Comparison of ENCODE assay signal across 2 cellular contexts in the genomic region with DNA sequence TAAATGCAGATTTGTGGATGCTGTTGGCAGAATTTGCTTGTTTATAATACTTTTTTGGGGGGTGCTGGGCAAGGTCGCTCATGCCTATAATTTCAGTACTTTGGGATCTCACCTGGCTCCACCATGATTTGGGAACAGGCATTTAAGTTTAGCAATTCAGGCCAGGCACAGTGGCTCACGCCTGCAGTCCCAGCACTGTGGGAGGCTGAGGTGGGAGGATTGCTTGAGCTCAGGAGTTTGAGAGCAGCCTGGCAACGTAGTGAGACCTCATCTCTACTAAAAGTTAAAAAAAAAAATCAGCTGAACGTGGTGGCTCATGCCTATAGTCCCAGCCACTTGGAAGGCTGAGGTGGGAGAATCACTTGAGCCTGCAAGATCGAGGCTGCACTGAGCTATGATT.
TF ChIP-seq lines count a peak whose summit lies in the region.

No MANE protein-coding gene starts in this region.

TF ChIP-seq in SK-N-SH, 30 proteins besides CTCF, POLR2A, EP300 and RAD21 (continued from another document):
- TF ChIP-seq, protein P1, sequence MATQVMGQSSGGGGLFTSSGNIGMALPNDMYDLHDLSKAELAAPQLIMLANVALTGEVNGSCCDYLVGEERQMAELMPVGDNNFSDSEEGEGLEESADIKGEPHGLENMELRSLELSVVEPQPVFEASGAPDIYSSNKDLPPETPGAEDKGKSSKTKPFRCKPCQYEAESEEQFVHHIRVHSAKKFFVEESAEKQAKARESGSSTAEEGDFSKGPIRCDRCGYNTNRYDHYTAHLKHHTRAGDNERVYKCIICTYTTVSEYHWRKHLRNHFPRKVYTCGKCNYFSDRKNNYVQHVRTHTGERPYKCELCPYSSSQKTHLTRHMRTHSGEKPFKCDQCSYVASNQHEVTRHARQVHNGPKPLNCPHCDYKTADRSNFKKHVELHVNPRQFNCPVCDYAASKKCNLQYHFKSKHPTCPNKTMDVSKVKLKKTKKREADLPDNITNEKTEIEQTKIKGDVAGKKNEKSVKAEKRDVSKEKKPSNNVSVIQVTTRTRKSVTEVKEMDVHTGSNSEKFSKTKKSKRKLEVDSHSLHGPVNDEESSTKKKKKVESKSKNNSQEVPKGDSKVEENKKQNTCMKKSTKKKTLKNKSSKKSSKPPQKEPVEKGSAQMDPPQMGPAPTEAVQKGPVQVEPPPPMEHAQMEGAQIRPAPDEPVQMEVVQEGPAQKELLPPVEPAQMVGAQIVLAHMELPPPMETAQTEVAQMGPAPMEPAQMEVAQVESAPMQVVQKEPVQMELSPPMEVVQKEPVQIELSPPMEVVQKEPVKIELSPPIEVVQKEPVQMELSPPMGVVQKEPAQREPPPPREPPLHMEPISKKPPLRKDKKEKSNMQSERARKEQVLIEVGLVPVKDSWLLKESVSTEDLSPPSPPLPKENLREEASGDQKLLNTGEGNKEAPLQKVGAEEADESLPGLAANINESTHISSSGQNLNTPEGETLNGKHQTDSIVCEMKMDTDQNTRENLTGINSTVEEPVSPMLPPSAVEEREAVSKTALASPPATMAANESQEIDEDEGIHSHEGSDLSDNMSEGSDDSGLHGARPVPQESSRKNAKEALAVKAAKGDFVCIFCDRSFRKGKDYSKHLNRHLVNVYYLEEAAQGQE (IDR thresholded peaks at IDR 0.05; ENCODE audit: low read depth, low read length), result no peak
- no peak for TF ChIP-seq FOXM1 (IDR thresholded peaks at IDR 0.05; ENCODE audit: low read depth)
- TF ChIP-seq NFIC (IDR thresholded peaks at IDR 0.05; ENCODE audit: borderline replicate concordance), result no peak
TF ChIP-seq in SK-N-SH: peak in this region for 0.

TF ChIP-seq in GM23338, 12 proteins besides CTCF, POLR2A, EP300 and RAD21 (continued from another document):
- TF ChIP-seq, protein P2, sequence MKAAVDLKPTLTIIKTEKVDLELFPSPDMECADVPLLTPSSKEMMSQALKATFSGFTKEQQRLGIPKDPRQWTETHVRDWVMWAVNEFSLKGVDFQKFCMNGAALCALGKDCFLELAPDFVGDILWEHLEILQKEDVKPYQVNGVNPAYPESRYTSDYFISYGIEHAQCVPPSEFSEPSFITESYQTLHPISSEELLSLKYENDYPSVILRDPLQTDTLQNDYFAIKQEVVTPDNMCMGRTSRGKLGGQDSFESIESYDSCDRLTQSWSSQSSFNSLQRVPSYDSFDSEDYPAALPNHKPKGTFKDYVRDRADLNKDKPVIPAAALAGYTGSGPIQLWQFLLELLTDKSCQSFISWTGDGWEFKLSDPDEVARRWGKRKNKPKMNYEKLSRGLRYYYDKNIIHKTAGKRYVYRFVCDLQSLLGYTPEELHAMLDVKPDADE (IDR thresholded peaks at IDR 0.05), result no peak
- no peak for TF ChIP-seq EZH2phosphoT487 (IDR thresholded peaks at IDR 0.05; ENCODE audit: unreplicated experiment)
- TF ChIP-seq POLR2AphosphoS5 (IDR thresholded peaks at IDR 0.05; ENCODE audit: low read depth), result no peak
- TF ChIP-seq, protein P1 (IDR thresholded peaks at IDR 0.05; ENCODE audit: unreplicated experiment), result no peak
- TF ChIP-seq CREB1 (CRISPR knock-in tag; IDR thresholded peaks at IDR 0.05; ENCODE audit: low read depth), result no peak
- no peak for TF ChIP-seq NANOG (IDR thresholded peaks at IDR 0.05; ENCODE audit: borderline replicate concordance)
- no peak for TF ChIP-seq STAT1 (IDR thresholded peaks at IDR 0.05; ENCODE audit: unreplicated experiment)
TF ChIP-seq in GM23338: peak in this region for 0.
